Comparison of ENCODE assay signal across 8 cellular contexts in the genomic region with DNA sequence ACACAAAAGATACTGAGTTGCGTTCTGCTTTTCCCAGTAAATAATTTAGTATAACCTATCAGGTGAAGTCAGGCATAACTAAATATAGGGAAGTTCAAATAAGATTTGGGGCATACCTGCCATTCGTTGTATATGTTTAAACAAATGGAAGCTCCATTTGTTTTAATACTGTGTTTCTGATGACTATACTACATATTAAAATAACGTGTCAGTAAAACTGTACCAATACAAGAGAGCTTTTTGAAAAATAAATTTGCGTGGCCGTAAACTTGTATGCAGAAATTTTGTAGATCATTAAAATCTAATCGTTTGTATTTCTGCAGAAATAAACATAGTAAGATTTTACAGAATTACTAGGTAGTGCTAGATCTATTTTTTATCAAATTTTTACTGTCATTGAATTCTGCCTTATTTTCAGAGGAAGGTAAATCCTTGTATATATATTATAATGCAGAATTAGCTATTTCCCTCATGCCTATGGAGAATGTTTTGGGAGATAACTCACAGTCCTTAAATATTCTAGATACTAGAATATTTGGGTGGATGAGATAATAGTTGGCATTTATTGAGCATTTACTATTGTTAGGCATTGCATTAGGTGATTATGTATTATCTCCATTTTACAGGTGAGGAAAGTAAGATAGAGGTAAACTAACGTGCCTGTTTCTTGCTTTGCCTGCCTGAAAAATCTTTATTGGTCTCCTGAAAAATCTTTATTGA. TPM values are rescaled to one million over a fixed set of nuclear protein-coding genes. Genes with fewer than 3 reads are reported as not detected.
DNase-seq lines count a peak whose midpoint lies in the region; ATAC-seq lines count a peak whose summit lies in the region.

No MANE protein-coding gene starts in this region.

- peak overlapping the region; percentile 97 for H3K4me3 ChIP-seq in iPS-11a (ENCODE audit: low read depth, low read length)

- no peak overlapping the region for H3K27ac Mint-ChIP-seq in T-helper 2 cell treated with Interferon-gamma antibody and Interleukin-4, amounts not matched to agents 5 μg/mL and 100 μg/mL, for 36 hours
- no peak overlapping the region for H3K27ac Mint-ChIP-seq in activated CD4-positive, alpha-beta memory T cell treated with anti-CD3 and anti-CD28 coated beads, Interleukin-2, amount 10 ng/mL, durations not matched to agents 7 days and 5 days
- no peak overlapping the region for H3K27ac Mint-ChIP-seq in stimulated activated naive B cell treated with anti-CD40 and anti-IgM and Interleukin-4, amounts not matched to agents 10 μg/mL and 1 μg/mL and 100 μg/mL, for 72 hours

- POLR2A ChIA-PET in activated CD4-positive, alpha-beta memory T cell treated with anti-CD3 and anti-CD28 coated beads, Interleukin-2, amount 10 ng/mL, durations not matched to agents 7 days and 5 days (lab: Charles Lee): interaction anchor here (1.0 to 4.3 kb wide), 10 partner anchors 9 to 797 kb away, joined by 3 to 44 read pairs (median 11); partner anchors contain the start of genes G2E3, HEATR5A and HECTD1

- H3K27me3 Mint-ChIP-seq in T-helper 2 cell treated with Interferon-gamma antibody and Interleukin-4, amounts not matched to agents 5 μg/mL and 100 μg/mL, for 36 hours (ENCODE audit: low read depth): no peaks in the 10 kb centered on the region
- no peaks in the 10 kb centered on the region for H3K27me3 Mint-ChIP-seq in activated CD4-positive, alpha-beta memory T cell treated with anti-CD3 and anti-CD28 coated beads, Interleukin-2, amount 10 ng/mL, durations not matched to agents 7 days and 5 days
- H3K27me3 Mint-ChIP-seq in stimulated activated naive B cell treated with anti-CD40 and anti-IgM and Interleukin-4, amounts not matched to agents 10 μg/mL and 1 μg/mL and 100 μg/mL, for 72 hours: no peaks in the 10 kb centered on the region

- peak overlapping the region; percentile 98 for H3K4me3 Mint-ChIP-seq in T-helper 2 cell treated with Interferon-gamma antibody and Interleukin-4, amounts not matched to agents 5 μg/mL and 100 μg/mL, for 36 hours
- peak overlapping the region; percentile 87 for H3K4me3 Mint-ChIP-seq in activated CD4-positive, alpha-beta memory T cell treated with anti-CD3 and anti-CD28 coated beads, Interleukin-2, amount 10 ng/mL, durations not matched to agents 7 days and 5 days
- H3K4me3 Mint-ChIP-seq in stimulated activated naive B cell treated with anti-CD40 and anti-IgM and Interleukin-4, amounts not matched to agents 10 μg/mL and 1 μg/mL and 100 μg/mL, for 72 hours: peak overlapping the region; percentile 54 to 66

- DNase-seq in T-helper 2 cell treated with Interferon-gamma antibody and Interleukin-4, amounts not matched to agents 5 μg/mL and 100 μg/mL, for 36 hours (ENCODE audit: low spot score): no peak
- DNase-seq in T-helper 2 cell: no peak
- no peak for DNase-seq in activated CD4-positive, alpha-beta memory T cell treated with anti-CD3 and anti-CD28 coated beads, Interleukin-2, amount 10 ng/mL, durations not matched to agents 7 days and 5 days
- DNase-seq in stimulated activated naive B cell treated with anti-CD40 and anti-IgM and Interleukin-4, amounts not matched to agents 10 μg/mL and 1 μg/mL and 100 μg/mL, for 72 hours: no peak
- no peak for DNase-seq in NCI-H748 treated with DMSO at 0.1 percent for 48 hours (lab: John Stamatoyannopoulos, UW)

- H3K4me1 Mint-ChIP-seq in T-helper 2 cell treated with Interferon-gamma antibody and Interleukin-4, amounts not matched to agents 5 μg/mL and 100 μg/mL, for 36 hours (ENCODE audit: low read depth): peaks cover 34% of the 10 kb centered on the region
- peaks cover 47% of the 10 kb centered on the region for H3K4me1 Mint-ChIP-seq in activated CD4-positive, alpha-beta memory T cell treated with anti-CD3 and anti-CD28 coated beads, Interleukin-2, amount 10 ng/mL, durations not matched to agents 7 days and 5 days
- peaks cover 23 to 36% of the 10 kb centered on the region in 2 donors for H3K4me1 Mint-ChIP-seq in stimulated activated naive B cell treated with anti-CD40 and anti-IgM and Interleukin-4, amounts not matched to agents 10 μg/mL and 1 μg/mL and 100 μg/mL, for 72 hours

- ATAC-seq in stimulated activated naive B cell treated with anti-CD40 and anti-IgM and Interleukin-4, amounts not matched to agents 10 μg/mL and 1 μg/mL and 100 μg/mL, for 72 hours (replicated peaks): no peak
- ATAC-seq in activated CD4-positive, CD25-positive, alpha-beta regulatory T cell treated with anti-CD3 and anti-CD28 coated beads, Interleukin-2, amount 50 U/mL, for 24 hours: no peak
- ATAC-seq in HG03039 (IDR thresholded peaks at IDR 0.05; ENCODE audit: unreplicated experiment): no peak

- CTCF ChIA-PET in activated CD4-positive, alpha-beta memory T cell treated with anti-CD3 and anti-CD28 coated beads, Interleukin-2, amount 10 ng/mL, durations not matched to agents 7 days and 5 days (lab: Charles Lee): interaction anchor here (0.9 to 2.0 kb wide), 6 partner anchors 9 to 353 kb away, joined by 3 to 6 read pairs (median 3); no protein-coding TSS in a partner anchor

- H3K36me3 Mint-ChIP-seq in T-helper 2 cell treated with Interferon-gamma antibody and Interleukin-4, amounts not matched to agents 5 μg/mL and 100 μg/mL, for 36 hours (ENCODE audit: low read depth): peaks cover 24% of the 10 kb centered on the region
- H3K36me3 Mint-ChIP-seq in activated CD4-positive, alpha-beta memory T cell treated with anti-CD3 and anti-CD28 coated beads, Interleukin-2, amount 10 ng/mL, durations not matched to agents 7 days and 5 days (ENCODE audit: low read depth): peaks cover 30% of the 10 kb centered on the region
- H3K36me3 Mint-ChIP-seq in stimulated activated naive B cell treated with anti-CD40 and anti-IgM and Interleukin-4, amounts not matched to agents 10 μg/mL and 1 μg/mL and 100 μg/mL, for 72 hours: peaks cover 12 to 19% of the 10 kb centered on the region in 2 donors

- H3K9me3 Mint-ChIP-seq in T-helper 2 cell treated with Interferon-gamma antibody and Interleukin-4, amounts not matched to agents 5 μg/mL and 100 μg/mL, for 36 hours: no peaks in the 10 kb centered on the region
- H3K9me3 Mint-ChIP-seq in activated CD4-positive, alpha-beta memory T cell treated with anti-CD3 and anti-CD28 coated beads, Interleukin-2, amount 10 ng/mL, durations not matched to agents 7 days and 5 days: no peaks in the 10 kb centered on the region
- H3K9me3 Mint-ChIP-seq in stimulated activated naive B cell treated with anti-CD40 and anti-IgM and Interleukin-4, amounts not matched to agents 10 μg/mL and 1 μg/mL and 100 μg/mL, for 72 hours: no peaks in the 10 kb centered on the region

RNA-seq across cellular contexts. Expression of gene SCFD1, which starts 1.5 kb away (rescaled TPM):
- total RNA-seq in activated CD4-positive, alpha-beta memory T cell treated with anti-CD3 and anti-CD28 coated beads, Interleukin-2, amount 10 ng/mL, durations not matched to agents 7 days and 5 days: 10 to 100 TPM; 61.8 to 65.4 TPM
